In the genomic region with DNA sequence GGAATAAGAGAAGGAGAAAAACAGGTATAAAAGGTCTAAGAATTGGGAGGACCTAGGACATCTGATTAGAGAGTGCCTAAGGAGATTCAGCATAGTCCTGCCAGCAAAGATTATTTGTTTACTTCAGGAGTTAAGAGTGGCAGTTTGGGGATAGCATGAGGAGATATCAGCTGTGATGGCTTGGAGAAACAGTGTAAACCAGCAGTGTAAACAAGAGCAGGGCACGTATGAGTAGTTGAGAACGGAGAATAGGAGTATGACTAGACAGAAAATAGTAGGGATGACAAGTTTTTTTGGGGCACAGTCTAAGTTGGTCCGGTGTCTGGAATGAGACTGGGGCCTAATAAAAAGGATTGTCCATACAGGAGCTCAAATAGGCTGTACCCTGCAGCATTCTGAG, we compare ENCODE assay signal across 3 cellular contexts. TPM values are rescaled to one million over a fixed set of nuclear protein-coding genes. Genes with fewer than 3 reads are reported as not detected.
"Had no signal": no experiment of that assay in that cellular context is flagged by ENCODE, and none has a peak within 500 bp of the region (broad histone marks: within the 10 kb centered on the region; RNA-seq: fewer than 3 reads in every experiment).

No MANE protein-coding gene starts in this region.

RNA-seq across cellular contexts. Expression of gene NPAS1, which starts 30.9 kb away (rescaled TPM):
- total RNA-seq: activated CD4-positive, alpha-beta memory T cell treated with anti-CD3 and anti-CD28 coated beads for 36 hours; body of pancreas; T-helper 1 cell treated with Interleukin-12 subunit alpha and Interleukin-12 subunit beta and Interleukin-4 antibody, amounts not matched to agents 30 ng/mL and 1 ng/mL, for 36 hours had no signal
